ENCODE assay signal across 8 cellular contexts in genomic region chr7:38398725-38399321, GRCh38.
A peak's percentile ranks its signal among the peaks of the same experiment; 100 is the strongest.
DNase-seq lines count a peak whose midpoint lies in the region; ATAC-seq and TF ChIP-seq lines count a peak whose summit lies in the region.

No MANE protein-coding gene starts in this region.

- H3K36me3 ChIP-seq in PC-9 (ENCODE audit: low read depth), result no peaks in the 10 kb centered on the region
- no peaks in the 10 kb centered on the region for H3K36me3 ChIP-seq in psoas muscle (ENCODE audit: insufficient read depth in 1 of 2, low read depth in 1 of 2)

- DNase-seq in NCI-H2029 treated with DMSO at 0.1 percent for 48 hours (lab: John Stamatoyannopoulos, UW), result peak; percentile 9
- DNase-seq in NCI-H2029 (lab: John Stamatoyannopoulos, UW), result no peak
- DNase-seq in PC-9, result peak in 1 of 2 experiments; percentile 43
- DNase-seq in activated T-helper 9 cell treated with anti-CD3 and anti-CD28 coated beads, Interleukin-2, amount 50 U/mL, for 16 hours (ENCODE audit: low read depth), result peak; percentile 28
- DNase-seq in globus pallidus (ENCODE audit: low spot score), result peak; percentile 26
- DNase-seq in psoas muscle, result peak; percentile 27 to 59

- no peaks in the 10 kb centered on the region for H3F3A ChIP-seq in PC-9 (ENCODE audit: insufficient read depth, low read depth)

- no peaks in the 10 kb centered on the region; the same call in 1 of the 2 replicates for H4K20me1 ChIP-seq in PC-9 (ENCODE audit: insufficient read depth)

- no peak overlapping the region for H2AFZ ChIP-seq in PC-9

- H3K9me3 ChIP-seq in PC-9 (ENCODE audit: insufficient read depth, low read depth) (no peaks in the 10 kb centered on the region), psoas muscle (no peaks in the 10 kb centered on the region)

- H3K79me2 ChIP-seq in PC-9 (ENCODE audit: low read depth), result no peaks in the 10 kb centered on the region

- intact Hi-C loops in PC-9 (cut with micrococcal nuclease; ENCODE audit: unreplicated experiment), result loop anchor here (1.0 to 5.0 kb wide), 2 partner anchors 263 to 1121 kb away; no protein-coding TSS in a partner anchor
- intact Hi-C loops in psoas muscle (cut with DNase I), result loop anchor here in 1 of 2 donors (2.0 to 5.0 kb wide), 2 partner anchors 1063 to 1120 kb away; no protein-coding TSS in a partner anchor

- H3K4me2 ChIP-seq in PC-9, result no peak overlapping the region

- ATAC-seq in HG03175 (IDR thresholded peaks at IDR 0.05; ENCODE audit: unreplicated experiment) (peak; percentile 73), psoas muscle (peak in 1 of 4 donors; percentile 74), esophagus mucosa (no peak)

- BruUV-seq in PC-9 (replicated peaks; lab: Mats Ljungman, UMichigan), result no TSS peak

- WGBS in psoas muscle, 3 donors, result 4 to 7% (median 6%) methylated on average over 9 of the region's 9 CpGs

- POLR2A ChIA-PET in PC-9 (lab: Charles Lee; ENCODE audit: unreplicated experiment), result no interaction called here

- no peaks in the 10 kb centered on the region for H3K9me2 ChIP-seq in PC-9 (ENCODE audit: insufficient read depth)

- H3K4me3 ChIP-seq in PC-9 (no peak overlapping the region), psoas muscle (no peak overlapping the region)

- no peaks in the 10 kb centered on the region for H3K4me1 ChIP-seq in PC-9 (replicated peaks; ENCODE audit: insufficient read depth)
- no peaks in the 10 kb centered on the region for H3K4me1 ChIP-seq in psoas muscle

- TF ChIP-seq CTCF in PC-9 (conservative IDR thresholded peaks at IDR 0.05), result peak; percentile 96
- TF ChIP-seq CTCF in psoas muscle (IDR thresholded peaks at IDR 0.05), result peak; percentile 83

- peaks cover 25% of the 10 kb centered on the region for H3K27me3 ChIP-seq in PC-9 (ENCODE audit: insufficient read depth, low read depth)
- H3K27me3 ChIP-seq in psoas muscle (ENCODE audit: insufficient read depth in 3 of 3, low read length in 2 of 3), result no peaks in the 10 kb centered on the region

- CTCF ChIA-PET in PC-9 (lab: Charles Lee), result no interaction called here

- H3K27ac ChIP-seq in PC-9, result no peak overlapping the region
- H3K27ac ChIP-seq in psoas muscle, result no peak overlapping the region
